In the genomic region with DNA sequence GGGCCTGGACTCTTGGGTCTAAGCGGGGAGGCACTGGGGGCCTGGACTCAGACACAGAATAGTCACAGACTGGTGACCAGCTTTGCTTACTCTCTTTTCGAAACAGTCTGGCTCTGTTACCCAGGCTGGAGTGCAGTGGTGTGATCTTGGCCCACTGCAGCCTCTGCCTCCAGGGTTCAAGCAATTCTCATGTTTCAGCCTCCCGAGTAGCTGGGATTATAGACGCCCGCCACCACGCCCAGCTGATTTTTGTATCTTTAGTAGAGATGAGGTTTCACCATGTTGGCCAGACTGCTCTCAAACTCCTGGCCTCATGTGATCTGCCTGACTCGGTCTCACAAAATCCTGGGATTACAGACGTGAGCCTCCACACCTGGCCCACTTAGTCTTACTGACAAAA, we compare ENCODE assay signal across 21 cellular contexts.
"Had no signal": no experiment of that assay in that cellular context is flagged by ENCODE, and none has a peak within 500 bp of the region (broad histone marks: within the 10 kb centered on the region; RNA-seq: fewer than 3 reads in every experiment).

No MANE protein-coding gene starts in this region.

- H3K36me3 ChIP-seq: ovary, uterus had no signal

- H3K4me3 ChIP-seq: left ventricle myocardium inferior, lung, ovary, spleen, tibial nerve, uterus had no signal

- DNase-seq: hypothalamus; immature natural killer cell; kidney; left ventricle myocardium inferior; mesendoderm; naive B cell; natural killer cell; ovary; retina; small intestine; spleen; stimulated activated CD4-positive, alpha-beta T cell treated with anti-CD3 and anti-CD28 coated beads, Interleukin-4, amount 100 ng/mL, for 24 hours; stimulated activated naive CD4-positive, alpha-beta T cell treated with Interleukin-2 at 50 U/mL for 16 hours; stimulated activated naive CD8-positive, alpha-beta T cell treated with anti-CD3 and anti-CD28 coated beads, Interleukin-15, amount 100 ng/mL, for 72 hours; substantia nigra; uterus had no signal

- ATAC-seq: natural killer cell; right cardiac atrium; sciatic nerve; stimulated activated effector memory CD8-positive, alpha-beta T cell treated with anti-CD3 and anti-CD28 coated beads, Interleukin-12 subunit alpha, Interleukin-12 subunit beta, amount 100 ng/mL, for 72 hours; stimulated activated naive CD8-positive, alpha-beta T cell treated with anti-CD3 and anti-CD28 coated beads, Interleukin-15, amount 100 ng/mL, for 72 hours had no signal

- H3K9me3 ChIP-seq: left ventricle myocardium inferior, ovary, spleen, tibial nerve, uterus had no signal

- H3K27me3 ChIP-seq: ovary, spleen, tibial nerve, uterus had no signal

- H3K27ac ChIP-seq: left ventricle myocardium inferior, ovary, spleen, tibial nerve, uterus had no signal

- H3K4me1 ChIP-seq: tibial nerve, uterus had no signal
